ENCODE assay signal across 10 cellular contexts in genomic region chr14:56116128-56116900, GRCh38. TPM values are rescaled to one million over a fixed set of nuclear protein-coding genes. Genes with fewer than 3 reads are reported as not detected.
DNase-seq lines count a peak whose midpoint lies in the region; TF ChIP-seq lines count a peak whose summit lies in the region.
"Had no signal": no experiment of that assay in that cellular context is flagged by ENCODE, and none has a peak within 500 bp of the region (broad histone marks: within the 10 kb centered on the region; RNA-seq: fewer than 3 reads in every experiment).

No MANE protein-coding gene starts in this region.

- H3K9me3 ChIP-seq in breast epithelium (no peaks in the 10 kb centered on the region), mammary epithelial cell (replicated peaks; ENCODE audit: insufficient read depth, low read length) (no peaks in the 10 kb centered on the region), transverse colon (no peaks in the 10 kb centered on the region)

- CTCF ChIA-PET in mammary epithelial cell (lab: Charles Lee; ENCODE audit: low non-redundant PET): no interaction called here

- no peak for TF ChIP-seq EP300 in transverse colon (IDR thresholded peaks at IDR 0.05; ENCODE audit: low read depth)

- no peak overlapping the region for H3K4me3 ChIP-seq in breast epithelium
- no peak overlapping the region for H3K4me3 ChIP-seq in mammary epithelial cell (replicated peaks in 1 of 3; ENCODE audit: insufficient read depth in 1 of 3, low read depth in 2 of 3, low read length in 3 of 3)
- H3K4me3 ChIP-seq in transverse colon: no peak overlapping the region

- in situ Hi-C loops in mammary epithelial cell (cut with MboI; ENCODE audit: low sequenced_read_pairs in 2 of 2): no loop called here
- in situ Hi-C loops in transverse colon (cut with MboI; ENCODE audit: low pct_ligation_motif_present in 1 of 4, low pct_unique_long_range_greater_than_20kb in 1 of 4, low sequenced_read_pairs in 3 of 4): loop anchor here in 1 of 4 donors (25.0 kb wide), 1 partner anchor 221 kb away; no protein-coding TSS in a partner anchor

- H3K27me3 ChIP-seq in breast epithelium (no peaks in the 10 kb centered on the region), mammary epithelial cell (ENCODE audit: insufficient read depth, low read length) (peaks cover 30% of the 10 kb centered on the region), transverse colon (no peaks in the 10 kb centered on the region)

- dilution Hi-C loops in mammary epithelial cell (cut with HindIII; ENCODE audit: low sequenced_read_pairs): no loop called here

- no peak for TF ChIP-seq POLR2A in breast epithelium (IDR thresholded peaks at IDR 0.05)
- no peak for TF ChIP-seq POLR2A in transverse colon (IDR thresholded peaks at IDR 0.05)

- H3K79me2 ChIP-seq in mammary epithelial cell (ENCODE audit: insufficient read depth, low read length): no peaks in the 10 kb centered on the region

- 84% methylated on average over 8 of the region's 8 CpGs for WGBS in mammary epithelial cell (ENCODE audit: low coverage, missing lambda C conversion rate)
- 72 to 83% methylated on average over 8 of the region's 8 CpGs for WGBS in transverse colon (ENCODE audit: low coverage in 1 of 2), 2 donors

- no peaks in the 10 kb centered on the region for H3K4me1 ChIP-seq in breast epithelium
- peaks cover 10% of the 10 kb centered on the region for H3K4me1 ChIP-seq in mammary epithelial cell (ENCODE audit: insufficient read depth, low read length)
- H3K4me1 ChIP-seq in transverse colon: peaks cover 7 to 27% (median 18%) of the 10 kb centered on the region in 4 donors

- H3K27ac ChIP-seq in breast epithelium: peak overlapping the region; percentile 4 to 12
- H3K27ac ChIP-seq in mammary epithelial cell (ENCODE audit: insufficient read depth, low read depth, low read length): no peak overlapping the region
- H3K27ac ChIP-seq in VCaP: peak overlapping the region; percentile 96
- H3K27ac ChIP-seq in transverse colon: peak overlapping the region in 3 of 4 donors; percentile 1 to 91 (median 33)

- H2AFZ ChIP-seq in mammary epithelial cell (ENCODE audit: low read depth, low read length): no peak overlapping the region

- no peak overlapping the region for H3K9ac ChIP-seq in mammary epithelial cell (ENCODE audit: insufficient read depth, low read length)

- BruUV-seq in mammary epithelial cell (replicated peaks; lab: Mats Ljungman, UMichigan): no TSS peak

- TF ChIP-seq CTCF in breast epithelium (IDR thresholded peaks at IDR 0.05) (no peak), mammary epithelial cell (conservative IDR thresholded peaks at IDR 0.05 in 1 of 2, IDR thresholded peaks at IDR 0.05 in 1 of 2; ENCODE audit: extremely low read depth in 1 of 2, insufficient read depth in 1 of 2, low read depth in 1 of 2, low read length in 2 of 2) (no peak), VCaP (conservative IDR thresholded peaks at IDR 0.05) (no peak), transverse colon (IDR thresholded peaks at IDR 0.05) (no peak)

- H3K36me3 ChIP-seq in breast epithelium (no peaks in the 10 kb centered on the region), mammary epithelial cell (ENCODE audit: insufficient read depth, low read length) (no peaks in the 10 kb centered on the region), transverse colon (no peaks in the 10 kb centered on the region)

- intact Hi-C loops in breast epithelium (cut with DNase I; ENCODE audit: low total_unique reads): no loop called here
- intact Hi-C loops in mammary epithelial cell (cut with micrococcal nuclease): no loop called here
- intact Hi-C loops in transverse colon (cut with DNase I; ENCODE audit: low total_unique reads): no loop called here

- DNase-seq in breast epithelium (ENCODE audit: low spot score in 2 of 2) (no peak), mammary epithelial cell (no peak), iris pigment epithelial cell (ENCODE audit: low read depth) (peak; percentile 20), transverse colon (no peak), SIG-M5 (lab: John Stamatoyannopoulos, UW) (no peak), NCI-H1930 (lab: John Stamatoyannopoulos, UW) (no peak), NCI-H446 treated with DMSO at 0.1 percent for 48 hours (lab: John Stamatoyannopoulos, UW) (no peak)
- DNase-seq: GOT3, midbrain had no signal

- H3K4me2 ChIP-seq in mammary epithelial cell (ENCODE audit: insufficient read depth, low read depth, low read length): no peak overlapping the region

- no peaks in the 10 kb centered on the region for H4K20me1 ChIP-seq in mammary epithelial cell (ENCODE audit: insufficient read depth, low read length)

RNA-seq across cellular contexts. Expression of gene PELI2, which starts 1.9 kb away (rescaled TPM):
- 10 to 100 TPM; 11.5 to 24.1 (median 16.2) TPM for total RNA-seq in breast epithelium
- total RNA-seq in mammary epithelial cell: under 1 TPM in 1 of 2 donors, not detected in 1; 0.33 TPM
- polyA plus RNA-seq in mammary epithelial cell: not detected
- polyA minus RNA-seq in mammary epithelial cell: not detected
- total RNA-seq in transverse colon: 10 to 100 TPM in 3 of 4 donors, 1 to 10 TPM in 1; 4.8 to 29.9 (median 14.7) TPM

Comparison
In these comparisons a context has a peak if more than half of its experiments do, and no peak if none do; other contexts are left out.
1. RNA of gene PELI2, which starts 1.9 kb away (total RNA-seq): 11.5 to 24.1 TPM in breast epithelium and 4.8 to 29.9 TPM in transverse colon; 0.33 TPM in mammary epithelial cell; every median in the first group is over 4 times any median in the second.